8 cellular contexts compared by ENCODE assay signal in genomic region chr16:88591577-88592021, GRCh38. TPM values are rescaled to one million over a fixed set of nuclear protein-coding genes. Genes with fewer than 3 reads are reported as not detected.
A peak's percentile ranks its signal among the peaks of the same experiment; 100 is the strongest.
DNase-seq lines count a peak whose midpoint lies in the region; ATAC-seq and FAIRE-seq lines count a peak whose summit lies in the region.

No MANE protein-coding gene starts in this region.

- no peaks in the 10 kb centered on the region for H3K27me3 Mint-ChIP-seq in T-helper 2 cell treated with Interferon-gamma antibody and Interleukin-4, amounts not matched to agents 5 μg/mL and 100 μg/mL, for 36 hours (ENCODE audit: low read depth)

- H3K27ac Mint-ChIP-seq in T-helper 2 cell treated with Interferon-gamma antibody and Interleukin-4, amounts not matched to agents 5 μg/mL and 100 μg/mL, for 36 hours: peak overlapping the region; percentile 74

- peak; percentile 62 for DNase-seq in T-helper 2 cell treated with Interferon-gamma antibody and Interleukin-4, amounts not matched to agents 5 μg/mL and 100 μg/mL, for 36 hours (ENCODE audit: low spot score)
- DNase-seq in Right ventricle myocardium inferior (ENCODE audit: missing footprints): peak; percentile 78
- peak; percentile 18 to 55 for DNase-seq in stimulated activated CD8-positive, alpha-beta memory T cell treated with anti-CD3 and anti-CD28 coated beads, Interleukin-7, amount 100 ng/mL, for 48 hours (ENCODE audit: extremely low read depth in 1 of 2, low read depth in 1 of 2)
- no peak for DNase-seq in putamen (ENCODE audit: low spot score)
- no peak for DNase-seq in HTR-8/SVneo (ENCODE audit: insufficient read length, low spot score)
- no peak for DNase-seq in NCI-H345 treated with DMSO at 0.1 percent for 48 hours (lab: John Stamatoyannopoulos, UW; ENCODE audit: unreplicated experiment)

- peak; percentile 59 for ATAC-seq in GM21717 (IDR thresholded peaks at IDR 0.05; ENCODE audit: unreplicated experiment)
- peak; percentile 53 for ATAC-seq in Right ventricle myocardium inferior
- ATAC-seq in HG03139 (IDR thresholded peaks at IDR 0.05; ENCODE audit: unreplicated experiment): no peak

- H3K4me3 Mint-ChIP-seq in T-helper 2 cell treated with Interferon-gamma antibody and Interleukin-4, amounts not matched to agents 5 μg/mL and 100 μg/mL, for 36 hours: peak overlapping the region; percentile 49

- FAIRE-seq in HTR-8/SVneo (lab: Jason Lieb, UNC): no peak

- intact Hi-C loops in Right ventricle myocardium inferior (cut with DNase I): no loop called here

- peaks cover 61% of the 10 kb centered on the region for H3K36me3 Mint-ChIP-seq in T-helper 2 cell treated with Interferon-gamma antibody and Interleukin-4, amounts not matched to agents 5 μg/mL and 100 μg/mL, for 36 hours (ENCODE audit: low read depth)

- H3K4me1 Mint-ChIP-seq in T-helper 2 cell treated with Interferon-gamma antibody and Interleukin-4, amounts not matched to agents 5 μg/mL and 100 μg/mL, for 36 hours (ENCODE audit: low read depth): peaks cover 44% of the 10 kb centered on the region

- no peaks in the 10 kb centered on the region for H3K9me3 Mint-ChIP-seq in T-helper 2 cell treated with Interferon-gamma antibody and Interleukin-4, amounts not matched to agents 5 μg/mL and 100 μg/mL, for 36 hours

RNA-seq across cellular contexts. Expression of gene ZC3H18, which starts 21.4 kb away (rescaled TPM):
- total RNA-seq in Right ventricle myocardium inferior: 23.9 TPM

RNA-seq across cellular contexts. Expression of gene IL17C, which starts 46.8 kb away (rescaled TPM):
- total RNA-seq in Right ventricle myocardium inferior: not detected

RNA-seq across cellular contexts. Expression of gene CYBA, which starts 59.3 kb away (rescaled TPM):
- total RNA-seq in Right ventricle myocardium inferior: 63.7 TPM

Comparison
In these comparisons a context has a peak if more than half of its experiments do, and no peak if none do; other contexts are left out.
1. DNase-seq: peak in T-helper 2 cell treated with Interferon-gamma antibody and Interleukin-4, amounts not matched to agents 5 μg/mL and 100 μg/mL, for 36 hours (single experiment), Right ventricle myocardium inferior (single experiment) and stimulated activated CD8-positive, alpha-beta memory T cell treated with anti-CD3 and anti-CD28 coated beads, Interleukin-7, amount 100 ng/mL, for 48 hours (2 of 2); none in putamen (single experiment), HTR-8/SVneo (single experiment) and NCI-H345 treated with DMSO at 0.1 percent for 48 hours (single experiment).